ENCODE assay signal across 9 cellular contexts in genomic region chr15:30398988-30399387, GRCh38. TPM values are rescaled to one million over a fixed set of nuclear protein-coding genes. Genes with fewer than 3 reads are reported as not detected.
DNase-seq lines count a peak whose midpoint lies in the region; ATAC-seq and TF ChIP-seq lines count a peak whose summit lies in the region.
"Not testable (repeated sequence)": the region's sequence is repeated elsewhere in the genome, so short reads cannot be mapped to it uniquely, and the experiment has no call there.
"Had no signal": no experiment of that assay in that cellular context is flagged by ENCODE, and none has a peak within 500 bp of the region (broad histone marks: within the 10 kb centered on the region; RNA-seq: fewer than 3 reads in every experiment).

No MANE protein-coding gene starts in this region.

- not testable (repeated sequence) for H3K4me3 Mint-ChIP-seq in Calu3 (ENCODE audit: low read depth, unreplicated experiment); activated naive CD8-positive, alpha-beta T cell treated with anti-CD3 and anti-CD28 coated beads, Interleukin-2, amount 10 ng/mL, durations not matched to agents 7 days and 5 days; nephron; stimulated activated naive B cell treated with anti-CD40 and anti-IgM and Interleukin-4, amounts not matched to agents 10 μg/mL and 1 μg/mL and 100 μg/mL, for 72 hours

- not testable (repeated sequence) for H3K36me3 Mint-ChIP-seq in Calu3 (ENCODE audit: insufficient read depth, unreplicated experiment); activated naive CD8-positive, alpha-beta T cell treated with anti-CD3 and anti-CD28 coated beads, Interleukin-2, amount 10 ng/mL, durations not matched to agents 7 days and 5 days; nephron (ENCODE audit: low read depth); stimulated activated naive B cell treated with anti-CD40 and anti-IgM and Interleukin-4, amounts not matched to agents 10 μg/mL and 1 μg/mL and 100 μg/mL, for 72 hours

- not testable (repeated sequence) for H3K4me1 Mint-ChIP-seq in Calu3 (ENCODE audit: low read depth, unreplicated experiment); activated naive CD8-positive, alpha-beta T cell treated with anti-CD3 and anti-CD28 coated beads, Interleukin-2, amount 10 ng/mL, durations not matched to agents 7 days and 5 days; nephron; stimulated activated naive B cell treated with anti-CD40 and anti-IgM and Interleukin-4, amounts not matched to agents 10 μg/mL and 1 μg/mL and 100 μg/mL, for 72 hours

- not testable (repeated sequence) for H3K27me3 Mint-ChIP-seq in Calu3 (ENCODE audit: unreplicated experiment); activated naive CD8-positive, alpha-beta T cell treated with anti-CD3 and anti-CD28 coated beads, Interleukin-2, amount 10 ng/mL, durations not matched to agents 7 days and 5 days; nephron (ENCODE audit: low read depth); stimulated activated naive B cell treated with anti-CD40 and anti-IgM and Interleukin-4, amounts not matched to agents 10 μg/mL and 1 μg/mL and 100 μg/mL, for 72 hours

- DNase-seq in Calu3 (peak; percentile 41), T-helper 1 cell (peak in 4 of 5 donors; percentile 10 to 32 (median 16)), Right ventricle myocardium inferior (ENCODE audit: missing footprints) (peak; percentile 78)
- DNase-seq in activated CD8-positive, alpha-beta memory T cell treated with anti-CD3 and anti-CD28 coated beads, Interleukin-2, amount 50 U/mL, for 1 hour (ENCODE audit: extremely low read depth): peak; percentile 1
- DNase-seq in activated naive CD8-positive, alpha-beta T cell treated with anti-CD3 and anti-CD28 coated beads, Interleukin-2, amount 10 ng/mL, durations not matched to agents 7 days and 5 days: peak; percentile 65
- peak; percentile 47 for DNase-seq in stimulated activated CD4-positive, alpha-beta T cell treated with anti-CD3 and anti-CD28 coated beads, Interleukin-1b, Interleukin-23, amount 100 ng/mL, for 48 hours
- DNase-seq in stimulated activated naive B cell treated with anti-CD40 and anti-IgM and Interleukin-4, amounts not matched to agents 10 μg/mL and 1 μg/mL and 100 μg/mL, for 72 hours: peak; percentile 48

- not testable (repeated sequence) for BruUV-seq in Calu3 (replicated peaks; lab: Mats Ljungman, UMichigan)

- CTCF ChIA-PET in Calu3 (lab: Charles Lee): not testable (repeated sequence)

- TF ChIP-seq CTCF in Calu3 (IDR thresholded peaks at IDR 0.05; ENCODE audit: unreplicated experiment): not testable (repeated sequence)
- peak; percentile 24 to 41 (median 26) for TF ChIP-seq CTCF in nephron (IDR thresholded peaks at IDR 0.05; ENCODE audit: unreplicated experiment in 3 of 3)

- not testable (repeated sequence) for H3K9me3 Mint-ChIP-seq in Calu3 (ENCODE audit: low read depth, unreplicated experiment); activated naive CD8-positive, alpha-beta T cell treated with anti-CD3 and anti-CD28 coated beads, Interleukin-2, amount 10 ng/mL, durations not matched to agents 7 days and 5 days; nephron; stimulated activated naive B cell treated with anti-CD40 and anti-IgM and Interleukin-4, amounts not matched to agents 10 μg/mL and 1 μg/mL and 100 μg/mL, for 72 hours

- POLR2A ChIA-PET in activated naive CD8-positive, alpha-beta T cell treated with anti-CD3 and anti-CD28 coated beads, Interleukin-2, amount 10 ng/mL, durations not matched to agents 7 days and 5 days (lab: Charles Lee): not testable (repeated sequence)

- peak; percentile 81 for ATAC-seq in activated naive CD8-positive, alpha-beta T cell treated with anti-CD3 and anti-CD28 coated beads, Interleukin-2, amount 10 ng/mL, durations not matched to agents 7 days and 5 days (ENCODE audit: low read depth)
- not testable (repeated sequence) for ATAC-seq in Right ventricle myocardium inferior
- peak; percentile 76 to 82 for ATAC-seq in stimulated activated naive B cell treated with anti-CD40 and anti-IgM and Interleukin-4, amounts not matched to agents 10 μg/mL and 1 μg/mL and 100 μg/mL, for 72 hours (replicated peaks)

- intact Hi-C loops in Calu3 (cut with micrococcal nuclease; ENCODE audit: unreplicated experiment); Right ventricle myocardium inferior (cut with DNase I): not testable (repeated sequence)

- H3K27ac Mint-ChIP-seq in Calu3 (ENCODE audit: unreplicated experiment); activated naive CD8-positive, alpha-beta T cell treated with anti-CD3 and anti-CD28 coated beads, Interleukin-2, amount 10 ng/mL, durations not matched to agents 7 days and 5 days; nephron; stimulated activated naive B cell treated with anti-CD40 and anti-IgM and Interleukin-4, amounts not matched to agents 10 μg/mL and 1 μg/mL and 100 μg/mL, for 72 hours: not testable (repeated sequence)

RNA-seq across cellular contexts. Expression of gene CHRFAM7A, which starts 5.6 kb away (rescaled TPM):
- total RNA-seq in Calu3 (2022) (1.4 TPM in 1 of 2 replicates, not detected in the other), Right ventricle myocardium inferior (2.0 TPM)
- 1 to 10 TPM; 1.9 to 2.7 TPM for total RNA-seq in activated naive CD8-positive, alpha-beta T cell treated with anti-CD3 and anti-CD28 coated beads, Interleukin-2, amount 10 ng/mL, durations not matched to agents 7 days and 5 days
- total RNA-seq: GM23248 had no signal

RNA-seq across cellular contexts. Expression of gene GOLGA8R, which starts 15.1 kb away (rescaled TPM):
- total RNA-seq in Calu3 (2022) (0.24 and 0.50 TPM in 2 replicates), Right ventricle myocardium inferior (3.6 TPM)
- 10 to 100 TPM; 28.2 to 35.4 TPM for total RNA-seq in activated naive CD8-positive, alpha-beta T cell treated with anti-CD3 and anti-CD28 coated beads, Interleukin-2, amount 10 ng/mL, durations not matched to agents 7 days and 5 days

Comparison
In these comparisons a context has a peak if more than half of its experiments do, and no peak if none do; other contexts are left out.
1. DNase-seq: peak in every context shown above with its lines; median percentile 78 in Right ventricle myocardium inferior; 65 in activated naive CD8-positive, alpha-beta T cell treated with anti-CD3 and anti-CD28 coated beads, Interleukin-2, amount 10 ng/mL, durations not matched to agents 7 days and 5 days; 48 in stimulated activated naive B cell treated with anti-CD40 and anti-IgM and Interleukin-4, amounts not matched to agents 10 μg/mL and 1 μg/mL and 100 μg/mL, for 72 hours; 47 in stimulated activated CD4-positive, alpha-beta T cell treated with anti-CD3 and anti-CD28 coated beads, Interleukin-1b, Interleukin-23, amount 100 ng/mL, for 48 hours; 41 in Calu3; 16 in T-helper 1 cell; 1 in activated CD8-positive, alpha-beta memory T cell treated with anti-CD3 and anti-CD28 coated beads, Interleukin-2, amount 50 U/mL, for 1 hour.